In genomic region chr10:123890246-123890645, GRCh38 we compare ENCODE assay signal across 18 cellular contexts. TPM values are rescaled to one million over a fixed set of nuclear protein-coding genes. Genes with fewer than 3 reads are reported as not detected.
A peak's percentile ranks its signal among the peaks of the same experiment; 100 is the strongest.
DNase-seq lines count a peak whose midpoint lies in the region; ATAC-seq and TF ChIP-seq lines count a peak whose summit lies in the region.
"Had no signal": no experiment of that assay in that cellular context is flagged by ENCODE, and none has a peak within 500 bp of the region (broad histone marks: within the 10 kb centered on the region; RNA-seq: fewer than 3 reads in every experiment).

No MANE protein-coding gene starts in this region.

- H3K9me3 ChIP-seq in HUES48 (ENCODE audit: control insufficient read depth, insufficient read depth, low read length) (no peaks in the 10 kb centered on the region), esophagus (ENCODE audit: control insufficient read depth in 2 of 2, insufficient read depth in 1 of 2, low read depth in 1 of 2, low read length in 1 of 2) (no peaks in the 10 kb centered on the region), muscle layer of colon (ENCODE audit: low read length) (no peaks in the 10 kb centered on the region), thoracic aorta (no peaks in the 10 kb centered on the region)
- H3K9me3 ChIP-seq: right lobe of liver had no signal

- TF ChIP-seq CTCF in thoracic aorta (IDR thresholded peaks at IDR 0.05), result no peak

- H3K27me3 ChIP-seq in HUES48 (ENCODE audit: control insufficient read depth, insufficient read depth, low read length), result peaks cover 23% of the 10 kb centered on the region
- no peaks in the 10 kb centered on the region for H3K27me3 ChIP-seq in esophagus (ENCODE audit: control insufficient read depth in 1 of 2, insufficient read depth in 2 of 2, low read length in 2 of 2)
- H3K27me3 ChIP-seq in muscle layer of colon (ENCODE audit: control insufficient read depth in 1 of 2, insufficient read depth in 2 of 2, low read length in 2 of 2), result no peaks in the 10 kb centered on the region
- no peaks in the 10 kb centered on the region for H3K27me3 ChIP-seq in thoracic aorta (replicated peaks; ENCODE audit: insufficient read depth)
- H3K27me3 ChIP-seq: right lobe of liver had no signal

- H3K4me1 ChIP-seq in HUES48 (ENCODE audit: control insufficient read depth, insufficient read depth, low read length) (peaks cover 21% of the 10 kb centered on the region), esophagus (ENCODE audit: control insufficient read depth in 2 of 2, insufficient read depth in 2 of 2, low read length in 1 of 2) (peaks cover 7 to 12% of the 10 kb centered on the region in 2 donors), muscle layer of colon (ENCODE audit: insufficient read depth, low read length) (peaks cover 52% of the 10 kb centered on the region), thoracic aorta (ENCODE audit: control insufficient read depth in 1 of 2, low read depth in 2 of 2) (peaks cover 27 to 47% of the 10 kb centered on the region in 2 donors)
- H3K4me1 ChIP-seq: right lobe of liver had no signal

- ATAC-seq in thoracic aorta (ENCODE audit: insufficient number of reproducible peaks, low FRiP score, low read depth) (peak; percentile 53), GM18519 (IDR thresholded peaks at IDR 0.05; ENCODE audit: low FRiP score, unreplicated experiment) (no peak)
- ATAC-seq: stimulated activated naive B cell treated with anti-CD40 and anti-IgM and Interleukin-4, amounts not matched to agents 10 μg/mL and 1 μg/mL and 100 μg/mL, for 72 hours had no signal

- WGBS in esophagus, 2 donors, result 54 to 60% methylated on average over 8 of the region's 8 CpGs

- no peaks in the 10 kb centered on the region for H3K36me3 ChIP-seq in HUES48 (ENCODE audit: control insufficient read depth, insufficient read depth, low read length)
- no peaks in the 10 kb centered on the region for H3K36me3 ChIP-seq in esophagus (ENCODE audit: control insufficient read depth in 2 of 2, insufficient read depth in 2 of 2, low read length in 1 of 2)
- H3K36me3 ChIP-seq in muscle layer of colon (ENCODE audit: insufficient read depth, low read length), result no peaks in the 10 kb centered on the region
- H3K36me3 ChIP-seq in thoracic aorta, result no peaks in the 10 kb centered on the region
- H3K36me3 ChIP-seq: right lobe of liver had no signal

- H3K36me3 Mint-ChIP-seq in T-helper 2 cell treated with Interferon-gamma antibody and Interleukin-4, amounts not matched to agents 5 μg/mL and 100 μg/mL, for 36 hours (ENCODE audit: low read depth), result no peaks in the 10 kb centered on the region
- H3K36me3 Mint-ChIP-seq: activated CD4-positive, alpha-beta memory T cell treated with anti-CD3 and anti-CD28 coated beads for 36 hours; stimulated activated naive B cell treated with anti-CD40 and anti-IgM and Interleukin-4, amounts not matched to agents 10 μg/mL and 1 μg/mL and 100 μg/mL, for 72 hours had no signal

- H3K4me1 Mint-ChIP-seq in T-helper 2 cell treated with Interferon-gamma antibody and Interleukin-4, amounts not matched to agents 5 μg/mL and 100 μg/mL, for 36 hours (ENCODE audit: low read depth), result no peaks in the 10 kb centered on the region

- peaks cover 27% of the 10 kb centered on the region for H3K27me3 Mint-ChIP-seq in T-helper 2 cell treated with Interferon-gamma antibody and Interleukin-4, amounts not matched to agents 5 μg/mL and 100 μg/mL, for 36 hours (ENCODE audit: low read depth)

- no peak overlapping the region for H3K27ac Mint-ChIP-seq in T-helper 2 cell treated with Interferon-gamma antibody and Interleukin-4, amounts not matched to agents 5 μg/mL and 100 μg/mL, for 36 hours
- H3K27ac Mint-ChIP-seq: activated CD4-positive, alpha-beta memory T cell treated with anti-CD3 and anti-CD28 coated beads for 36 hours; activated T-helper 2 cell treated with anti-CD3 and anti-CD28 coated beads, Interferon-gamma antibody, Interleukin-2, Interleukin-4, amounts not matched to agents 10 μg/mL and 5 μg/mL and 100 μg/mL, durations not matched to agents 14 hours and 24 hours and 36 hours; stimulated activated naive B cell treated with anti-CD40 and anti-IgM and Interleukin-4, amounts not matched to agents 10 μg/mL and 1 μg/mL and 100 μg/mL, for 72 hours had no signal

- H3K9me3 Mint-ChIP-seq in T-helper 2 cell treated with Interferon-gamma antibody and Interleukin-4, amounts not matched to agents 5 μg/mL and 100 μg/mL, for 36 hours, result no peaks in the 10 kb centered on the region
- H3K9me3 Mint-ChIP-seq: activated CD4-positive, alpha-beta memory T cell treated with anti-CD3 and anti-CD28 coated beads for 36 hours; activated T-helper 2 cell treated with anti-CD3 and anti-CD28 coated beads, Interferon-gamma antibody, Interleukin-2, Interleukin-4, amounts not matched to agents 10 μg/mL and 5 μg/mL and 100 μg/mL, durations not matched to agents 14 hours and 24 hours and 36 hours; stimulated activated naive B cell treated with anti-CD40 and anti-IgM and Interleukin-4, amounts not matched to agents 10 μg/mL and 1 μg/mL and 100 μg/mL, for 72 hours had no signal

- DNase-seq in thoracic aorta (ENCODE audit: low spot score) (no peak), CD1c-positive myeloid dendritic cell (ENCODE audit: extremely low spot score) (no peak), GF-D8 (lab: John Stamatoyannopoulos, UW) (no peak)
- no peak for DNase-seq in T-helper 2 cell treated with Interferon-gamma antibody and Interleukin-4, amounts not matched to agents 5 μg/mL and 100 μg/mL, for 36 hours (ENCODE audit: low spot score)
- DNase-seq: activated CD4-positive, alpha-beta memory T cell treated with anti-CD3 and anti-CD28 coated beads for 36 hours; dermis blood vessel endothelial cell; DMS79; Karpas-422; NCI-H1417; NCI-H2227 treated with DMSO at 0.1 percent for 48 hours; right lobe of liver; stimulated activated naive B cell treated with anti-CD40 and anti-IgM and Interleukin-4, amounts not matched to agents 10 μg/mL and 1 μg/mL and 100 μg/mL, for 72 hours had no signal

- H3K9ac ChIP-seq in HUES48 (ENCODE audit: low read depth, low read length) (no peak overlapping the region), muscle layer of colon (ENCODE audit: low read length) (peak overlapping the region; percentile 81)

- H3K27ac ChIP-seq in HUES48 (ENCODE audit: low read depth, low read length) (no peak overlapping the region), esophagus (ENCODE audit: low read depth in 2 of 2, low read length in 1 of 2) (peak overlapping the region; percentile 60 to 72), muscle layer of colon (ENCODE audit: low read depth, low read length) (peak overlapping the region; percentile 97), thoracic aorta (peak overlapping the region; percentile 97 to 99)
- H3K27ac ChIP-seq: right lobe of liver had no signal

- no peak overlapping the region for H3K4me3 Mint-ChIP-seq in T-helper 2 cell treated with Interferon-gamma antibody and Interleukin-4, amounts not matched to agents 5 μg/mL and 100 μg/mL, for 36 hours
- H3K4me3 Mint-ChIP-seq: activated CD4-positive, alpha-beta memory T cell treated with anti-CD3 and anti-CD28 coated beads for 36 hours; stimulated activated naive B cell treated with anti-CD40 and anti-IgM and Interleukin-4, amounts not matched to agents 10 μg/mL and 1 μg/mL and 100 μg/mL, for 72 hours had no signal

- H3K4me3 ChIP-seq in HUES48 (ENCODE audit: low read depth, low read length), result peak overlapping the region; percentile 66
- H3K4me3 ChIP-seq in esophagus (ENCODE audit: low read depth in 1 of 2, low read length in 2 of 2), result peak overlapping the region in 1 of 2 donors; percentile 45
- H3K4me3 ChIP-seq in muscle layer of colon (ENCODE audit: low read depth in 1 of 2, low read length in 2 of 2), result peak overlapping the region; percentile 66 to 78
- H3K4me3 ChIP-seq in thoracic aorta, result peak overlapping the region; percentile 90

RNA-seq across cellular contexts. Expression of gene CPXM2, which starts 1.4 kb away (rescaled TPM):
- polyA plus RNA-seq in esophagus, result 1 to 10 TPM; 1.5 to 4.2 TPM
- total RNA-seq in thoracic aorta, result 100 to 1,000 TPM; 275 to 348 TPM
- total RNA-seq: activated CD4-positive, alpha-beta memory T cell treated with anti-CD3 and anti-CD28 coated beads for 36 hours; activated T-helper 2 cell treated with anti-CD3 and anti-CD28 coated beads, Interferon-gamma antibody, Interleukin-2, Interleukin-4, amounts not matched to agents 10 μg/mL and 5 μg/mL and 100 μg/mL, durations not matched to agents 14 hours and 24 hours and 36 hours; myocyte had no signal
